In the genomic region with DNA sequence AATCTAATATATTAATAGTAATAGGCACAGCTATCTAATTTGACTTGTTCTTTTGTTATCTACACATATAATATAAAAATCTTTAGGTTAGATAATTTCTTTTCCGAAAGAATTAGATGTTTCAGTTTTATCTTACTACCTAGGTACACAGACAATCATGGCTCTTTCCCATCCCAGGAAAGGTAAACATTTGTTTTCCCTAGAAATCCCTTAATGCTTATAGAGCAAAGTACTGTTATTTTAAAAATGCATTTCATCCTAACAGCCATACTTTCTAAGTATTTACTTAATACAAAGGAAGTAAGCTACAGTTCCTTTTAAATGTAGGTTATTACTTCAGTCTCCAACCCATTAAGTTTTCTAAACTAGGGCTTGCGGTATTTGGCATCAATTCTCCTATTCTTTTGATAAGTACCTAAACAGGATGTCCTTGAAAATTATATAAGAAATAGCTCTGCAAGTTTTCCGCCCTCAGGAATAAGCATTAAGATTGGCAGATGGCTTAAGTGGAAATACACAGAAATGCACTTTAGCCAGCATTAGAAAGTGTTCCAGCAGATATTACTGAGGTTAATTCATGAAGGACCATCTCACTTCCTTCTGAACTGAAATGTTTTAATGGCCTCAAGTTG, we compare ENCODE assay signal across 3 cellular contexts.
TF ChIP-seq lines count a peak whose summit lies in the region.

No MANE protein-coding gene starts in this region.

TF ChIP-seq in HepG2, 621 proteins besides CTCF, POLR2A, EP300 and RAD21 (continues in another document):
- TF ChIP-seq, protein P1, sequence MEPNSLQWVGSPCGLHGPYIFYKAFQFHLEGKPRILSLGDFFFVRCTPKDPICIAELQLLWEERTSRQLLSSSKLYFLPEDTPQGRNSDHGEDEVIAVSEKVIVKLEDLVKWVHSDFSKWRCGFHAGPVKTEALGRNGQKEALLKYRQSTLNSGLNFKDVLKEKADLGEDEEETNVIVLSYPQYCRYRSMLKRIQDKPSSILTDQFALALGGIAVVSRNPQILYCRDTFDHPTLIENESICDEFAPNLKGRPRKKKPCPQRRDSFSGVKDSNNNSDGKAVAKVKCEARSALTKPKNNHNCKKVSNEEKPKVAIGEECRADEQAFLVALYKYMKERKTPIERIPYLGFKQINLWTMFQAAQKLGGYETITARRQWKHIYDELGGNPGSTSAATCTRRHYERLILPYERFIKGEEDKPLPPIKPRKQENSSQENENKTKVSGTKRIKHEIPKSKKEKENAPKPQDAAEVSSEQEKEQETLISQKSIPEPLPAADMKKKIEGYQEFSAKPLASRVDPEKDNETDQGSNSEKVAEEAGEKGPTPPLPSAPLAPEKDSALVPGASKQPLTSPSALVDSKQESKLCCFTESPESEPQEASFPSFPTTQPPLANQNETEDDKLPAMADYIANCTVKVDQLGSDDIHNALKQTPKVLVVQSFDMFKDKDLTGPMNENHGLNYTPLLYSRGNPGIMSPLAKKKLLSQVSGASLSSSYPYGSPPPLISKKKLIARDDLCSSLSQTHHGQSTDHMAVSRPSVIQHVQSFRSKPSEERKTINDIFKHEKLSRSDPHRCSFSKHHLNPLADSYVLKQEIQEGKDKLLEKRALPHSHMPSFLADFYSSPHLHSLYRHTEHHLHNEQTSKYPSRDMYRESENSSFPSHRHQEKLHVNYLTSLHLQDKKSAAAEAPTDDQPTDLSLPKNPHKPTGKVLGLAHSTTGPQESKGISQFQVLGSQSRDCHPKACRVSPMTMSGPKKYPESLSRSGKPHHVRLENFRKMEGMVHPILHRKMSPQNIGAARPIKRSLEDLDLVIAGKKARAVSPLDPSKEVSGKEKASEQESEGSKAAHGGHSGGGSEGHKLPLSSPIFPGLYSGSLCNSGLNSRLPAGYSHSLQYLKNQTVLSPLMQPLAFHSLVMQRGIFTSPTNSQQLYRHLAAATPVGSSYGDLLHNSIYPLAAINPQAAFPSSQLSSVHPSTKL (CRISPR knock-in tag; IDR thresholded peaks at IDR 0.05), result 0 out of 2 replicates have a peak, but pooled peaks have one; percentile 12
- TF ChIP-seq, protein P2, sequence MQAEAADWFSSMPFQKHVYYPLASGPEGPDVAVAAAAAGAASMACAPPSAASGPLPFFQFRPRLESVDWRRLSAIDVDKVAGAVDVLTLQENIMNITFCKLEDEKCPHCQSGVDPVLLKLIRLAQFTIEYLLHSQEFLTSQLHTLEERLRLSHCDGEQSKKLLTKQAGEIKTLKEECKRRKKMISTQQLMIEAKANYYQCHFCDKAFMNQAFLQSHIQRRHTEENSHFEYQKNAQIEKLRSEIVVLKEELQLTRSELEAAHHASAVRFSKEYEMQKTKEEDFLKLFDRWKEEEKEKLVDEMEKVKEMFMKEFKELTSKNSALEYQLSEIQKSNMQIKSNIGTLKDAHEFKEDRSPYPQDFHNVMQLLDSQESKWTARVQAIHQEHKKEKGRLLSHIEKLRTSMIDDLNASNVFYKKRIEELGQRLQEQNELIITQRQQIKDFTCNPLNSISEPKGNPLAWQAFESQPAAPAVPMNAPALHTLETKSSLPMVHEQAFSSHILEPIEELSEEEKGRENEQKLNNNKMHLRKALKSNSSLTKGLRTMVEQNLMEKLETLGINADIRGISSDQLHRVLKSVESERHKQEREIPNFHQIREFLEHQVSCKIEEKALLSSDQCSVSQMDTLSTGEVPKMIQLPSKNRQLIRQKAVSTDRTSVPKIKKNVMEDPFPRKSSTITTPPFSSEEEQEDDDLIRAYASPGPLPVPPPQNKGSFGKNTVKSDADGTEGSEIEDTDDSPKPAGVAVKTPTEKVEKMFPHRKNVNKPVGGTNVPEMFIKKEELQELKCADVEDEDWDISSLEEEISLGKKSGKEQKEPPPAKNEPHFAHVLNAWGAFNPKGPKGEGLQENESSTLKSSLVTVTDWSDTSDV (CRISPR knock-in tag; IDR thresholded peaks at IDR 0.05), result no peak
- TF ChIP-seq ZMYM3 (CRISPR knock-in tag; IDR thresholded peaks at IDR 0.05) (no peak), RARA (CRISPR knock-in tag; IDR thresholded peaks at IDR 0.05) (peak; percentile 14; the same call in 1 of the 2 replicates), BCL6 (CRISPR knock-in tag; IDR thresholded peaks at IDR 0.05) (peak; percentile 97), TOE1 (CRISPR knock-in tag; IDR thresholded peaks at IDR 0.05) (no peak)
- TF ChIP-seq, protein P3, sequence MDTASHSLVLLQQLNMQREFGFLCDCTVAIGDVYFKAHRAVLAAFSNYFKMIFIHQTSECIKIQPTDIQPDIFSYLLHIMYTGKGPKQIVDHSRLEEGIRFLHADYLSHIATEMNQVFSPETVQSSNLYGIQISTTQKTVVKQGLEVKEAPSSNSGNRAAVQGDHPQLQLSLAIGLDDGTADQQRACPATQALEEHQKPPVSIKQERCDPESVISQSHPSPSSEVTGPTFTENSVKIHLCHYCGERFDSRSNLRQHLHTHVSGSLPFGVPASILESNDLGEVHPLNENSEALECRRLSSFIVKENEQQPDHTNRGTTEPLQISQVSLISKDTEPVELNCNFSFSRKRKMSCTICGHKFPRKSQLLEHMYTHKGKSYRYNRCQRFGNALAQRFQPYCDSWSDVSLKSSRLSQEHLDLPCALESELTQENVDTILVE (CRISPR knock-in tag; IDR thresholded peaks at IDR 0.05), result no peak

TF ChIP-seq in SK-N-SH, 30 proteins besides CTCF, POLR2A, EP300 and RAD21 (continued from another document and continues in another):
- TF ChIP-seq, protein P4, sequence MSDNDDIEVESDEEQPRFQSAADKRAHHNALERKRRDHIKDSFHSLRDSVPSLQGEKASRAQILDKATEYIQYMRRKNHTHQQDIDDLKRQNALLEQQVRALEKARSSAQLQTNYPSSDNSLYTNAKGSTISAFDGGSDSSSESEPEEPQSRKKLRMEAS (IDR thresholded peaks at IDR 0.05; ENCODE audit: low read depth), result no peak
- TF ChIP-seq, protein P5, sequence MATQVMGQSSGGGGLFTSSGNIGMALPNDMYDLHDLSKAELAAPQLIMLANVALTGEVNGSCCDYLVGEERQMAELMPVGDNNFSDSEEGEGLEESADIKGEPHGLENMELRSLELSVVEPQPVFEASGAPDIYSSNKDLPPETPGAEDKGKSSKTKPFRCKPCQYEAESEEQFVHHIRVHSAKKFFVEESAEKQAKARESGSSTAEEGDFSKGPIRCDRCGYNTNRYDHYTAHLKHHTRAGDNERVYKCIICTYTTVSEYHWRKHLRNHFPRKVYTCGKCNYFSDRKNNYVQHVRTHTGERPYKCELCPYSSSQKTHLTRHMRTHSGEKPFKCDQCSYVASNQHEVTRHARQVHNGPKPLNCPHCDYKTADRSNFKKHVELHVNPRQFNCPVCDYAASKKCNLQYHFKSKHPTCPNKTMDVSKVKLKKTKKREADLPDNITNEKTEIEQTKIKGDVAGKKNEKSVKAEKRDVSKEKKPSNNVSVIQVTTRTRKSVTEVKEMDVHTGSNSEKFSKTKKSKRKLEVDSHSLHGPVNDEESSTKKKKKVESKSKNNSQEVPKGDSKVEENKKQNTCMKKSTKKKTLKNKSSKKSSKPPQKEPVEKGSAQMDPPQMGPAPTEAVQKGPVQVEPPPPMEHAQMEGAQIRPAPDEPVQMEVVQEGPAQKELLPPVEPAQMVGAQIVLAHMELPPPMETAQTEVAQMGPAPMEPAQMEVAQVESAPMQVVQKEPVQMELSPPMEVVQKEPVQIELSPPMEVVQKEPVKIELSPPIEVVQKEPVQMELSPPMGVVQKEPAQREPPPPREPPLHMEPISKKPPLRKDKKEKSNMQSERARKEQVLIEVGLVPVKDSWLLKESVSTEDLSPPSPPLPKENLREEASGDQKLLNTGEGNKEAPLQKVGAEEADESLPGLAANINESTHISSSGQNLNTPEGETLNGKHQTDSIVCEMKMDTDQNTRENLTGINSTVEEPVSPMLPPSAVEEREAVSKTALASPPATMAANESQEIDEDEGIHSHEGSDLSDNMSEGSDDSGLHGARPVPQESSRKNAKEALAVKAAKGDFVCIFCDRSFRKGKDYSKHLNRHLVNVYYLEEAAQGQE (IDR thresholded peaks at IDR 0.05; ENCODE audit: low read depth, low read length), result no peak
- TF ChIP-seq NRF1 (IDR thresholded peaks at IDR 0.05; ENCODE audit: low read depth, low read length) (no peak), RXRA (IDR thresholded peaks at IDR 0.05; ENCODE audit: borderline replicate concordance, low read depth) (no peak), SIN3A (IDR thresholded peaks at IDR 0.05; ENCODE audit: borderline replicate concordance, low read depth, low read length) (no peak), TAF1 (IDR thresholded peaks at IDR 0.05; ENCODE audit: borderline replicate concordance, low read depth, low read length) (no peak), GABPA (IDR thresholded peaks at IDR 0.05; ENCODE audit: low read depth) (no peak), CHD2 (IDR thresholded peaks at IDR 0.05; ENCODE audit: low read length, partially characterized antibody) (no peak)
- TF ChIP-seq, protein P6, sequence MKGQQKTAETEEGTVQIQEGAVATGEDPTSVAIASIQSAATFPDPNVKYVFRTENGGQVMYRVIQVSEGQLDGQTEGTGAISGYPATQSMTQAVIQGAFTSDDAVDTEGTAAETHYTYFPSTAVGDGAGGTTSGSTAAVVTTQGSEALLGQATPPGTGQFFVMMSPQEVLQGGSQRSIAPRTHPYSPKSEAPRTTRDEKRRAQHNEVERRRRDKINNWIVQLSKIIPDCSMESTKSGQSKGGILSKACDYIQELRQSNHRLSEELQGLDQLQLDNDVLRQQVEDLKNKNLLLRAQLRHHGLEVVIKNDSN (IDR thresholded peaks at IDR 0.05; ENCODE audit: borderline replicate concordance, low read depth), result no peak
- TF ChIP-seq, protein P7, sequence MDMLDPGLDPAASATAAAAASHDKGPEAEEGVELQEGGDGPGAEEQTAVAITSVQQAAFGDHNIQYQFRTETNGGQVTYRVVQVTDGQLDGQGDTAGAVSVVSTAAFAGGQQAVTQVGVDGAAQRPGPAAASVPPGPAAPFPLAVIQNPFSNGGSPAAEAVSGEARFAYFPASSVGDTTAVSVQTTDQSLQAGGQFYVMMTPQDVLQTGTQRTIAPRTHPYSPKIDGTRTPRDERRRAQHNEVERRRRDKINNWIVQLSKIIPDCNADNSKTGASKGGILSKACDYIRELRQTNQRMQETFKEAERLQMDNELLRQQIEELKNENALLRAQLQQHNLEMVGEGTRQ (IDR thresholded peaks at IDR 0.05; ENCODE audit: borderline replicate concordance, low read depth, low read length), result no peak

TF ChIP-seq in endothelial cell of umbilical vein, 7 proteins besides CTCF, POLR2A, EP300 and RAD21:
- TF ChIP-seq, protein P4 (IDR thresholded peaks at IDR 0.05; ENCODE audit: insufficient read depth, insufficient read length), result no peak
- TF ChIP-seq GATA2 (IDR thresholded peaks at IDR 0.05; ENCODE audit: insufficient read depth, insufficient read length, low read depth, low read length), result peak; percentile 32
TF ChIP-seq in endothelial cell of umbilical vein: peak in this region for 1.
